Comparison of ENCODE assay signal across 23 cellular contexts in the genomic region with DNA sequence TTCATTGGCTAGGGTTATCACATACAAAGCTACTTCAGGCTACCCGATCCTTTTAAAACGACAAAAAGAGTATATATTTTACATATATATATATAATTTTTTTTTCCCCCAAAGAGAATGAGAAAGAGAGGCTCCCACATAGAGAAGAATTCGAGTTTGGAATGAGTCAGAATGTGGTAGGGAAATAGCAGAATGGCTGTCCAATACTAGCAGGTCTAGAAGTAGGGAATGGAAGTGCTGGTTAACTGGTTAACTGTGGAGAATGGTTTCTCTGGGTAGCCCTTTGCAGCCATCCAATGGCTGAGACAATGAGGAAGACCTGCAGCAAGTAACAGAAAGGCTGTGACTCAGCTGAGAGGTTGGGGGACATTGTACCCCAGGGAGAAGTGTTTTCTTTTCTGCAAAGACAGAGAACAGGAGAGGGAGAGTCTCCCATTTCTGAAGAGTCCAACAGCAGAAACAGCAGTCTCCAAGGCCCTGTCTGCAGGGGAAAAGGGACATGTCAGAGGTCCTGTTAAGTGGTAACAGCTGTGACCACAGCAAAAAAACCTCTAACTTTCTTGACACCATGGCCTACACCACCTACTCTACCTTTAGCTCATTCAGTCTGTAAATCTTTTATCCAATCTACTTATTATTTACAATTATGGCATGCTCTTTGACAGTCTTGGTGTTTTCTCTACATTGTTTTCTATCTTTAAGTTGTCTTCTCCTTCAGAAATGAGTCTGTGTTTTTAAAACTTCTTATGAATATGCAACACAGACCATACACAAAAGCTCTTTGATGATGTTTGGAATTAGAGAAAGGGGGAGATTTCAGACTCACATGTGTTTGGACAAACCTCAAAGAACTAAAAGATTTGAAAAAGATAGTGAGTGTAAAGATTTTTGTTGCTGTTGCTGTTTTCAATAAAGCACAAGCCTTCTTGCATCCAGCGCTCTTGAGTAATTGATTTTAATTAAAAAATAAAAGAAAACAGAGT.
DNase-seq lines count a peak whose midpoint lies in the region; ATAC-seq, FAIRE-seq and TF ChIP-seq lines count a peak whose summit lies in the region.
"Had no signal": no experiment of that assay in that cellular context is flagged by ENCODE, and none has a peak within 500 bp of the region (broad histone marks: within the 10 kb centered on the region; RNA-seq: fewer than 3 reads in every experiment).

No MANE protein-coding gene starts in this region.

- peak; percentile 54 for DNase-seq in COLO829 (ENCODE audit: low spot score)
- DNase-seq in K562 (ENCODE audit: extremely low read depth in 1 of 4, low spot score in 3 of 4), result peak in 1 of 4 experiments; percentile 35
- DNase-seq in mesothelial cell of epicardium (ENCODE audit: low spot score in 2 of 2, unreplicated experiment in 2 of 2), result no peak
- DNase-seq in activated T-cell treated with anti-CD3 and anti-CD28 coated beads, Interleukin-2, amount 50 U/mL, for 24 hours, result no peak
- no peak for DNase-seq in activated CD4-positive, CD25-positive, alpha-beta regulatory T cell treated with anti-CD3 and anti-CD28 coated beads, Interleukin-2, amount 50 U/mL, for 72 hours
- DNase-seq in SIG-M5 treated with dmso at 0.1 percent for 504 hours (lab: John Stamatoyannopoulos, UW; ENCODE audit: unreplicated experiment), result no peak
- DNase-seq: activated CD4-positive, alpha-beta T cell treated with anti-CD3 and anti-CD28 coated beads, Interleukin-2, amount 50 U/mL, for 4 hours; activated naive CD4-positive, alpha-beta T cell treated with anti-CD3 and anti-CD28 coated beads for 36 hours; aorta; effector memory CD8-positive, alpha-beta T cell; GDM1; heart right ventricle; lower lobe of right lung; NCI-H1092; NCI-H2029 treated with DMSO at 0.1 percent for 48 hours; ovary; right lobe of liver; stimulated activated naive B cell treated with anti-CD40 and anti-IgM and Interleukin-4, amounts not matched to agents 10 μg/mL and 1 μg/mL and 100 μg/mL, for 72 hours; upper lobe of left lung had no signal

- no peak overlapping the region for H3K4me3 ChIP-seq in K562
- H3K4me3 ChIP-seq: BLaER1 treated with 17β-estradiol and CSF1 and Interleukin-3, amounts not matched to agents 10 nM and 100 nM; heart right ventricle; lower lobe of right lung; ovary; right lobe of liver; upper lobe of left lung had no signal

- no TSS peak for BruUV-seq in K562 (replicated peaks; lab: Mats Ljungman, UMichigan)

- intact Hi-C loops in K562 (cut with micrococcal nuclease), result no loop called here

- WGBS in K562 (ENCODE audit: insufficient coverage, low coverage, missing lambda C conversion rate), result 63% methylated on average over 4 of the region's 4 CpGs

- no peak for TF ChIP-seq RAD21 in K562 (CRISPR knock-in tag; conservative IDR thresholded peaks at IDR 0.05 in 1 of 2, IDR thresholded peaks at IDR 0.05 in 1 of 2)

- POLR2A ChIA-PET in K562 (lab: Yijun Ruan, JAX), result interaction anchor here (0.5 to 1.9 kb wide), 7 partner anchors 9 to 716 kb away, joined by 3 to 6 read pairs (median 3); no protein-coding TSS in a partner anchor

- H3K27ac ChIP-seq in K562 (ENCODE audit: extremely low read depth, low read depth, low read length), result peak overlapping the region; percentile 84
- H3K27ac ChIP-seq: BLaER1 treated with 17β-estradiol and CSF1 and Interleukin-3, amounts not matched to agents 10 nM and 100 nM; heart right ventricle; lower lobe of right lung; ovary; right lobe of liver; upper lobe of left lung had no signal

- H4K20me1 ChIP-seq in K562 (replicated peaks; ENCODE audit: control insufficient read depth, insufficient read depth, low read length), result no peaks in the 10 kb centered on the region
- H4K20me1 ChIP-seq: BLaER1 treated with 17β-estradiol and CSF1 and Interleukin-3, amounts not matched to agents 10 nM and 100 nM had no signal

- TF ChIP-seq CTCF in K562 (IDR thresholded peaks at IDR 0.05 in 2 of 3, conservative IDR thresholded peaks at IDR 0.05 in 1 of 3; ENCODE audit: insufficient read depth in 2 of 3, low read depth in 1 of 3, low read length in 3 of 3) (no peak), mesothelial cell of epicardium (IDR thresholded peaks at IDR 0.05; ENCODE audit: unreplicated experiment) (no peak)

- H3K4me3 Mint-ChIP-seq in mesothelial cell of epicardium, result no peak overlapping the region
- no peak overlapping the region for H3K4me3 Mint-ChIP-seq in activated T-cell treated with anti-CD3 and anti-CD28 coated beads, Interleukin-2, amount 50 U/mL, for 24 hours
- H3K4me3 Mint-ChIP-seq: activated naive CD4-positive, alpha-beta T cell treated with anti-CD3 and anti-CD28 coated beads for 36 hours; effector memory CD8-positive, alpha-beta T cell; stimulated activated naive B cell treated with anti-CD40 and anti-IgM and Interleukin-4, amounts not matched to agents 10 μg/mL and 1 μg/mL and 100 μg/mL, for 72 hours had no signal

- peaks cover 0 to 50% of the 10 kb centered on the region in 2 experiments; a peak in 4 of 5 replicates for H3K4me1 ChIP-seq in K562 (replicated peaks in 1 of 2; ENCODE audit: control insufficient read depth in 2 of 2, insufficient read depth in 2 of 2, low read length in 2 of 2)
- H3K4me1 ChIP-seq: lower lobe of right lung, right lobe of liver, upper lobe of left lung had no signal

- H3K9me3 ChIP-seq in K562 (replicated peaks; ENCODE audit: control insufficient read depth, insufficient read depth, low read depth, low read length), result no peaks in the 10 kb centered on the region
- H3K9me3 ChIP-seq: BLaER1 treated with 17β-estradiol and CSF1 and Interleukin-3, amounts not matched to agents 10 nM and 100 nM; heart right ventricle; lower lobe of right lung; ovary; right lobe of liver; upper lobe of left lung had no signal

- H3K27me3 Mint-ChIP-seq in mesothelial cell of epicardium (ENCODE audit: low read depth), result no peaks in the 10 kb centered on the region
- peaks cover 8% of the 10 kb centered on the region for H3K27me3 Mint-ChIP-seq in activated T-cell treated with anti-CD3 and anti-CD28 coated beads, Interleukin-2, amount 50 U/mL, for 24 hours

- no peak overlapping the region for H3K4me2 ChIP-seq in K562 (ENCODE audit: insufficient read depth, low read length)
- H3K4me2 ChIP-seq: BLaER1 treated with 17β-estradiol and CSF1 and Interleukin-3, amounts not matched to agents 10 nM and 100 nM had no signal

- TF ChIP-seq POLR2A in K562 (conservative IDR thresholded peaks at IDR 0.05), result no peak

- peak overlapping the region in 1 of 2 experiments; percentile 22; a peak in 1 of 4 replicates for H3K9ac ChIP-seq in K562 (ENCODE audit: insufficient read depth in 1 of 2, low read depth in 2 of 2, low read length in 2 of 2)
- H3K9ac ChIP-seq: BLaER1 treated with 17β-estradiol and CSF1 and Interleukin-3, amounts not matched to agents 10 nM and 100 nM had no signal

- ATAC-seq in HG03159 (IDR thresholded peaks at IDR 0.05; ENCODE audit: unreplicated experiment) (peak; percentile 52), K562 (peak; percentile 34), GM21447 (IDR thresholded peaks at IDR 0.05; ENCODE audit: unreplicated experiment) (no peak)
- ATAC-seq: effector memory CD8-positive, alpha-beta T cell; heart right ventricle; lower lobe of right lung; right lobe of liver; Right ventricle myocardium inferior; stimulated activated naive B cell treated with anti-CD40 and anti-IgM and Interleukin-4, amounts not matched to agents 10 μg/mL and 1 μg/mL and 100 μg/mL, for 72 hours had no signal

- no peaks in the 10 kb centered on the region for H3K36me3 ChIP-seq in K562 (ENCODE audit: control insufficient read depth, insufficient read depth, low read length)
- H3K36me3 ChIP-seq: BLaER1 treated with 17β-estradiol and CSF1 and Interleukin-3, amounts not matched to agents 10 nM and 100 nM; heart right ventricle; lower lobe of right lung; ovary; right lobe of liver; upper lobe of left lung had no signal

- no peaks in the 10 kb centered on the region for H3K27me3 ChIP-seq in K562 (ENCODE audit: control insufficient read depth in 2 of 2, insufficient read depth in 2 of 2, low read length in 2 of 2)
- H3K27me3 ChIP-seq: BLaER1 treated with 17β-estradiol and CSF1 and Interleukin-3, amounts not matched to agents 10 nM and 100 nM; heart right ventricle; ovary; right lobe of liver; upper lobe of left lung had no signal

- H3K79me2 ChIP-seq in K562 (ENCODE audit: control insufficient read depth, insufficient read depth, low read length), result no peaks in the 10 kb centered on the region

- peak overlapping the region; percentile 36 for H3K27ac Mint-ChIP-seq in mesothelial cell of epicardium
- no peak overlapping the region for H3K27ac Mint-ChIP-seq in activated T-cell treated with anti-CD3 and anti-CD28 coated beads, Interleukin-2, amount 50 U/mL, for 24 hours
- H3K27ac Mint-ChIP-seq: activated naive CD4-positive, alpha-beta T cell treated with anti-CD3 and anti-CD28 coated beads for 36 hours; effector memory CD8-positive, alpha-beta T cell; stimulated activated naive B cell treated with anti-CD40 and anti-IgM and Interleukin-4, amounts not matched to agents 10 μg/mL and 1 μg/mL and 100 μg/mL, for 72 hours had no signal

- in situ Hi-C loops in K562 (cut with MboI), result no loop called here

- no peaks in the 10 kb centered on the region for H3K36me3 Mint-ChIP-seq in mesothelial cell of epicardium
- H3K36me3 Mint-ChIP-seq in activated T-cell treated with anti-CD3 and anti-CD28 coated beads, Interleukin-2, amount 50 U/mL, for 24 hours (ENCODE audit: low read depth), result no peaks in the 10 kb centered on the region
- H3K36me3 Mint-ChIP-seq: stimulated activated naive B cell treated with anti-CD40 and anti-IgM and Interleukin-4, amounts not matched to agents 10 μg/mL and 1 μg/mL and 100 μg/mL, for 72 hours had no signal

- H2AFZ ChIP-seq in K562 (ENCODE audit: low read depth, low read length), result peak overlapping the region; percentile 86

- H3K4me1 Mint-ChIP-seq in mesothelial cell of epicardium, result peaks cover 23% of the 10 kb centered on the region
- peaks cover 8% of the 10 kb centered on the region for H3K4me1 Mint-ChIP-seq in activated T-cell treated with anti-CD3 and anti-CD28 coated beads, Interleukin-2, amount 50 U/mL, for 24 hours (ENCODE audit: low read depth)

- no peak for TF ChIP-seq EP300 in K562 (IDR thresholded peaks at IDR 0.05; ENCODE audit: low read length)

- CTCF ChIA-PET in K562 (lab: Yijun Ruan, JAX; ENCODE audit: low intra/inter-chr PET ratio), result no interaction called here

- FAIRE-seq in K562 (lab: Jason Lieb, UNC), result no peak

- peaks cover 3% of the 10 kb centered on the region for H3K9me3 Mint-ChIP-seq in mesothelial cell of epicardium
- no peaks in the 10 kb centered on the region for H3K9me3 Mint-ChIP-seq in activated T-cell treated with anti-CD3 and anti-CD28 coated beads, Interleukin-2, amount 50 U/mL, for 24 hours
- H3K9me3 Mint-ChIP-seq: activated naive CD4-positive, alpha-beta T cell treated with anti-CD3 and anti-CD28 coated beads for 36 hours; stimulated activated naive B cell treated with anti-CD40 and anti-IgM and Interleukin-4, amounts not matched to agents 10 μg/mL and 1 μg/mL and 100 μg/mL, for 72 hours had no signal

- H3K9me1 ChIP-seq in K562 (ENCODE audit: control insufficient read depth, insufficient read depth, low read length), result no peaks in the 10 kb centered on the region

TF ChIP-seq in K562, 482 proteins besides CTCF, POLR2A, EP300 and RAD21 (continues in another document):
- TF ChIP-seq SMAD4 (CRISPR knock-in tag; conservative IDR thresholded peaks at IDR 0.05) (peak; percentile 44; the same call in 1 of the 2 replicates), XRCC5 (IDR thresholded peaks at IDR 0.05; ENCODE audit: low read depth, low read length) (no peak)
